1 cellular context compared by ENCODE assay signal in the genomic region with DNA sequence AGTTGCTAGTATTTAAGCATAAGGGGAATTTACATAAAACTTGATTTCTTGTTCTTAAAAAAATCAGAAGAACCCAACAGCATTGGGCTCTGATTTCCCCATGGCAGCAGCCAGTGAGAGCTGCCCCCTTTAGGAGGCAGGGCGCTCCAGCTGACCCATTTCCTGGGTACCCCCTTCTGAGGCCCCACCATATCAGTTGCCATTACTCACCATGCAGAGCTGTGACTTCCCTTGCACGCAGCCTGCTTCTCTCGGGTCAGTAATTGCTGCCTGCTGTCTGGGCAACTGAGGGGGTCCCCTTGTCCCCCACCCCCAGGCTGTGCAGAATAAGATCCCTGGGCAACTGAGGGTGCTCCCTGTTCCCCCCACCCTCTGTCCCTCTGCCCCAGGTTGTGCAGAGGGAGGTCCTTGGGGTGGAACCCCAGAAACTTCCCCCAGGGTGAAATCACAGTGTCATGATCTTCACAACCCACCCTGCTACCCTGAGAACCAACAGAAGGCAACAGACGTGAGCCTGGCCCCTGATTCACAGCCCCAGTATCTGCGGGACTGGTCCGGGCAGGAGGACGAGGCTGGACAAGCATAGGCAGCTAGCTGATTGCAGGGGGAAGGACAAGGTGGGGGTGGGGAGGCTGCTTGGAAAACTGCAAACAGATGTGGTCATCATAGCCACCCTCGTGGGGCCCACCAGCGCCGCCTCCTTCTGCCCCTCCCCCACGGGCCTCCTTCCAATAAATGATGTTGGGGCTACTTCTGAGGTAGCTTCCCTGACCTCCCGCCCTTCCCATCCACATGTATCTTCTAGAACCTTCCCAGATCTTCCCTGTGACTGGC.
TF ChIP-seq lines count a peak whose summit lies in the region.

No MANE protein-coding gene starts in this region.

TF ChIP-seq in HepG2, 621 proteins besides CTCF, POLR2A, EP300 and RAD21 (continued from another document):
- TF ChIP-seq, protein P1, sequence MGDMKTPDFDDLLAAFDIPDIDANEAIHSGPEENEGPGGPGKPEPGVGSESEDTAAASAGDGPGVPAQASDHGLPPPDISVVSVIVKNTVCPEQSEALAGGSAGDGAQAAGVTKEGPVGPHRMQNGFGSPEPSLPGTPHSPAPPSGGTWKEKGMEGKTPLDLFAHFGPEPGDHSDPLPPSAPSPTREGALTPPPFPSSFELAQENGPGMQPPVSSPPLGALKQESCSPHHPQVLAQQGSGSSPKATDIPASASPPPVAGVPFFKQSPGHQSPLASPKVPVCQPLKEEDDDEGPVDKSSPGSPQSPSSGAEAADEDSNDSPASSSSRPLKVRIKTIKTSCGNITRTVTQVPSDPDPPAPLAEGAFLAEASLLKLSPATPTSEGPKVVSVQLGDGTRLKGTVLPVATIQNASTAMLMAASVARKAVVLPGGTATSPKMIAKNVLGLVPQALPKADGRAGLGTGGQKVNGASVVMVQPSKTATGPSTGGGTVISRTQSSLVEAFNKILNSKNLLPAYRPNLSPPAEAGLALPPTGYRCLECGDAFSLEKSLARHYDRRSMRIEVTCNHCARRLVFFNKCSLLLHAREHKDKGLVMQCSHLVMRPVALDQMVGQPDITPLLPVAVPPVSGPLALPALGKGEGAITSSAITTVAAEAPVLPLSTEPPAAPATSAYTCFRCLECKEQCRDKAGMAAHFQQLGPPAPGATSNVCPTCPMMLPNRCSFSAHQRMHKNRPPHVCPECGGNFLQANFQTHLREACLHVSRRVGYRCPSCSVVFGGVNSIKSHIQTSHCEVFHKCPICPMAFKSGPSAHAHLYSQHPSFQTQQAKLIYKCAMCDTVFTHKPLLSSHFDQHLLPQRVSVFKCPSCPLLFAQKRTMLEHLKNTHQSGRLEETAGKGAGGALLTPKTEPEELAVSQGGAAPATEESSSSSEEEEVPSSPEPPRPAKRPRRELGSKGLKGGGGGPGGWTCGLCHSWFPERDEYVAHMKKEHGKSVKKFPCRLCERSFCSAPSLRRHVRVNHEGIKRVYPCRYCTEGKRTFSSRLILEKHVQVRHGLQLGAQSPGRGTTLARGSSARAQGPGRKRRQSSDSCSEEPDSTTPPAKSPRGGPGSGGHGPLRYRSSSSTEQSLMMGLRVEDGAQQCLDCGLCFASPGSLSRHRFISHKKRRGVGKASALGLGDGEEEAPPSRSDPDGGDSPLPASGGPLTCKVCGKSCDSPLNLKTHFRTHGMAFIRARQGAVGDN (CRISPR knock-in tag; IDR thresholded peaks at IDR 0.05): peak; percentile 52
- no peak for TF ChIP-seq ZNF207 (IDR thresholded peaks at IDR 0.05; ENCODE audit: borderline replicate concordance)
